Comparison of ENCODE assay signal across 34 cellular contexts in the genomic region with DNA sequence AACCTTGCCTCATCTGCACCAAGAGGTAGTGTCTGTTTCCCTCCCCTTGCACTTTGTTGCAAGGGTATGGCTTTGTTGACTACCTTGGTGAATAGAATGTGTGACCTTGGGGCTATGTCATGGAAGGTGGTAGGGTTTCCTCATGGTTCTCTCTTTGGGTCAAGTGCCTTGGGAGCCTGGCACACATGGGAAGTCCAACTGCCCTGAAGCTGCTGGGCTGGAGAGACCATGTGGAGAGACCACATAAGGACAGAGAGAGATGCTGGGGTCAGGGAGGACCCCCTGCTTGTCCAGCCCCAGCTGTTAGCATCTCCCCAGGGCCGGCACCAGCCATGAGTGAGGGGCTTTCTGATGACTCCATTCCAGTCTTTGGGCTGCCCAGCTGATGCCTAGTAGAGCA.
"Had no signal": no experiment of that assay in that cellular context is flagged by ENCODE, and none has a peak within 500 bp of the region (broad histone marks: within the 10 kb centered on the region; RNA-seq: fewer than 3 reads in every experiment).

No MANE protein-coding gene starts in this region.

- H3K4me1 ChIP-seq: ascending aorta had no signal

- DNase-seq: activated CD4-positive, alpha-beta memory T cell treated with anti-CD3 and anti-CD28 coated beads, Interleukin-2, amount 10 ng/mL, durations not matched to agents 7 days and 5 days; activated CD4-positive, alpha-beta T cell treated with anti-CD3 and anti-CD28 coated beads for 1 hour; activated CD4-positive, alpha-beta T cell treated with anti-CD3 and anti-CD28 coated beads for 36 hours; activated CD4-positive, alpha-beta T cell treated with anti-CD3 and anti-CD28 coated beads for 48 hours; activated CD4-positive, alpha-beta T cell treated with anti-CD3 and anti-CD28 coated beads, Interleukin-2, amount 10 ng/mL, durations not matched to agents 7 days and 5 days; activated CD4-positive, alpha-beta T cell treated with anti-CD3 and anti-CD28 coated beads, Interleukin-2, amount 50 U/mL, for 48 hours; activated CD4-positive, CD25-positive, alpha-beta regulatory T cell; activated CD8-positive, alpha-beta memory T cell treated with anti-CD3 and anti-CD28 coated beads for 24 hours; activated CD8-positive, alpha-beta memory T cell treated with anti-CD3 and anti-CD28 coated beads, Interleukin-2, amount 10 ng/mL, durations not matched to agents 7 days and 5 days; activated CD8-positive, alpha-beta memory T cell treated with anti-CD3 and anti-CD28 coated beads, Interleukin-2, amount 50 U/mL, for 48 hours; activated CD8-positive, alpha-beta T cell treated with anti-CD3 and anti-CD28 coated beads, Interleukin-2, amount 10 ng/mL, durations not matched to agents 7 days and 5 days; activated effector memory CD4-positive, alpha-beta T cell treated with Interleukin-2 at 50 U/mL for 16 hours; activated gamma-delta T cell; activated naive CD4-positive, alpha-beta T cell treated with anti-CD3 and anti-CD28 coated beads, Interleukin-2, amount 10 ng/mL, durations not matched to agents 7 days and 5 days; activated naive CD4-positive, alpha-beta T cell treated with Interleukin-2 at 50 U/mL for 16 hours; activated naive CD8-positive, alpha-beta T cell treated with anti-CD3 and anti-CD28 coated beads, Interleukin-2, amount 10 ng/mL, durations not matched to agents 7 days and 5 days; activated naive CD8-positive, alpha-beta T cell treated with anti-CD3 and anti-CD28 coated beads, Interleukin-2, amount 50 U/mL, for 24 hours; activated T-cell treated with anti-CD3 and anti-CD28 coated beads, Interleukin-2, amount 50 U/mL, for 24 hours; activated T-cell treated with anti-CD3 and anti-CD28 coated beads, Interleukin-2, amount 50 U/mL, for 48 hours; T-helper 1 cell; T-helper 2 cell; T-helper 9 cell; WERI-Rb-1 had no signal

- H3K36me3 Mint-ChIP-seq: activated CD8-positive, alpha-beta memory T cell treated with anti-CD3 and anti-CD28 coated beads, Interleukin-2, amount 10 ng/mL, durations not matched to agents 7 days and 5 days; activated naive CD4-positive, alpha-beta T cell treated with anti-CD3 and anti-CD28 coated beads, Interleukin-2, amount 10 ng/mL, durations not matched to agents 7 days and 5 days; activated naive CD8-positive, alpha-beta T cell; activated naive CD8-positive, alpha-beta T cell treated with anti-CD3 and anti-CD28 coated beads, Interleukin-2, amount 10 ng/mL, durations not matched to agents 7 days and 5 days; brain; WTC11 had no signal

- H3K4me3 ChIP-seq: ascending aorta, cardiac muscle cell had no signal

- H3K27ac ChIP-seq: ascending aorta, cardiac muscle cell, WERI-Rb-1 had no signal

- H3K4me3 Mint-ChIP-seq: activated CD4-positive, alpha-beta memory T cell treated with anti-CD3 and anti-CD28 coated beads, Interleukin-2, amount 10 ng/mL, durations not matched to agents 7 days and 5 days; activated CD4-positive, alpha-beta T cell treated with anti-CD3 and anti-CD28 coated beads for 36 hours; activated CD4-positive, alpha-beta T cell treated with anti-CD3 and anti-CD28 coated beads, Interleukin-2, amount 10 ng/mL, durations not matched to agents 7 days and 5 days; activated CD8-positive, alpha-beta memory T cell treated with anti-CD3 and anti-CD28 coated beads, Interleukin-2, amount 10 ng/mL, durations not matched to agents 7 days and 5 days; activated CD8-positive, alpha-beta T cell treated with anti-CD3 and anti-CD28 coated beads, Interleukin-2, amount 10 ng/mL, durations not matched to agents 7 days and 5 days; activated naive CD4-positive, alpha-beta T cell treated with anti-CD3 and anti-CD28 coated beads, Interleukin-2, amount 10 ng/mL, durations not matched to agents 7 days and 5 days; activated naive CD4-positive, alpha-beta T cell treated with anti-CD3 and anti-CD28 coated beads, Interleukin-2, amount 50 U/mL, for 24 hours; activated naive CD8-positive, alpha-beta T cell; activated naive CD8-positive, alpha-beta T cell treated with anti-CD3 and anti-CD28 coated beads, Interleukin-2, amount 10 ng/mL, durations not matched to agents 7 days and 5 days; activated naive CD8-positive, alpha-beta T cell treated with anti-CD3 and anti-CD28 coated beads, Interleukin-2, amount 50 U/mL, for 24 hours; activated T-cell treated with anti-CD3 and anti-CD28 coated beads, Interleukin-2, amount 50 U/mL, for 24 hours; brain; central memory CD8-positive, alpha-beta T cell; T-helper 1 cell treated with Interleukin-12 subunit alpha and Interleukin-12 subunit beta and Interleukin-4 antibody, amounts not matched to agents 30 μg/mL and 1 μg/mL, for 36 hours; T-helper 2 cell treated with Interferon-gamma antibody and Interleukin-4, amounts not matched to agents 5 μg/mL and 100 μg/mL, for 36 hours; WTC11 had no signal

- H3K27me3 Mint-ChIP-seq: activated CD8-positive, alpha-beta memory T cell treated with anti-CD3 and anti-CD28 coated beads, Interleukin-2, amount 10 ng/mL, durations not matched to agents 7 days and 5 days had no signal

- H3K9me3 Mint-ChIP-seq: activated CD4-positive, alpha-beta memory T cell treated with anti-CD3 and anti-CD28 coated beads, Interleukin-2, amount 10 ng/mL, durations not matched to agents 7 days and 5 days; activated CD4-positive, alpha-beta T cell treated with anti-CD3 and anti-CD28 coated beads, Interleukin-2, amount 10 ng/mL, durations not matched to agents 7 days and 5 days had no signal

- ATAC-seq: activated CD4-positive, alpha-beta T cell treated with anti-CD3 and anti-CD28 coated beads for 36 hours; activated CD4-positive, CD25-positive, alpha-beta regulatory T cell treated with anti-CD3 and anti-CD28 coated beads, Interleukin-2, amount 50 U/mL, for 24 hours; activated CD8-positive, alpha-beta memory T cell treated with anti-CD3 and anti-CD28 coated beads, Interleukin-2, amount 10 ng/mL, durations not matched to agents 7 days and 5 days; activated CD8-positive, alpha-beta T cell treated with anti-CD3 and anti-CD28 coated beads, Interleukin-2, amount 10 ng/mL, durations not matched to agents 7 days and 5 days; activated naive CD8-positive, alpha-beta T cell treated with anti-CD3 and anti-CD28 coated beads, Interleukin-2, amount 50 U/mL, for 24 hours; WTC11 had no signal

- H3K36me3 ChIP-seq: ascending aorta, cardiac muscle cell, WERI-Rb-1 had no signal

- H3K27ac Mint-ChIP-seq: activated CD4-positive, alpha-beta memory T cell treated with anti-CD3 and anti-CD28 coated beads, Interleukin-2, amount 10 ng/mL, durations not matched to agents 7 days and 5 days; activated CD4-positive, alpha-beta T cell treated with anti-CD3 and anti-CD28 coated beads for 36 hours; activated CD4-positive, alpha-beta T cell treated with anti-CD3 and anti-CD28 coated beads, Interleukin-2, amount 10 ng/mL, durations not matched to agents 7 days and 5 days; activated CD8-positive, alpha-beta memory T cell treated with anti-CD3 and anti-CD28 coated beads, Interleukin-2, amount 10 ng/mL, durations not matched to agents 7 days and 5 days; activated CD8-positive, alpha-beta T cell treated with anti-CD3 and anti-CD28 coated beads, Interleukin-2, amount 10 ng/mL, durations not matched to agents 7 days and 5 days; activated naive CD4-positive, alpha-beta T cell treated with anti-CD3 and anti-CD28 coated beads, Interleukin-2, amount 10 ng/mL, durations not matched to agents 7 days and 5 days; activated naive CD4-positive, alpha-beta T cell treated with anti-CD3 and anti-CD28 coated beads, Interleukin-2, amount 50 U/mL, for 24 hours; activated naive CD8-positive, alpha-beta T cell; activated naive CD8-positive, alpha-beta T cell treated with anti-CD3 and anti-CD28 coated beads, Interleukin-2, amount 10 ng/mL, durations not matched to agents 7 days and 5 days; activated naive CD8-positive, alpha-beta T cell treated with anti-CD3 and anti-CD28 coated beads, Interleukin-2, amount 50 U/mL, for 24 hours; activated T-cell treated with anti-CD3 and anti-CD28 coated beads, Interleukin-2, amount 50 U/mL, for 24 hours; activated T-helper 2 cell treated with anti-CD3 and anti-CD28 coated beads, Interferon-gamma antibody, Interleukin-2, Interleukin-4, amounts not matched to agents 10 μg/mL and 5 μg/mL and 100 μg/mL, durations not matched to agents 14 hours and 24 hours and 36 hours; brain; T-helper 1 cell treated with Interleukin-12 subunit alpha and Interleukin-12 subunit beta and Interleukin-4 antibody, amounts not matched to agents 30 μg/mL and 1 μg/mL, for 36 hours; T-helper 2 cell treated with Interferon-gamma antibody and Interleukin-4, amounts not matched to agents 5 μg/mL and 100 μg/mL, for 36 hours; WTC11 had no signal

- H3K27me3 ChIP-seq: ascending aorta had no signal

- H3K9me3 ChIP-seq: ascending aorta had no signal

- H3K4me1 Mint-ChIP-seq: activated CD4-positive, alpha-beta memory T cell treated with anti-CD3 and anti-CD28 coated beads, Interleukin-2, amount 10 ng/mL, durations not matched to agents 7 days and 5 days; activated CD4-positive, alpha-beta T cell treated with anti-CD3 and anti-CD28 coated beads for 36 hours; activated CD4-positive, alpha-beta T cell treated with anti-CD3 and anti-CD28 coated beads, Interleukin-2, amount 10 ng/mL, durations not matched to agents 7 days and 5 days; activated CD8-positive, alpha-beta memory T cell treated with anti-CD3 and anti-CD28 coated beads, Interleukin-2, amount 10 ng/mL, durations not matched to agents 7 days and 5 days; activated naive CD4-positive, alpha-beta T cell treated with anti-CD3 and anti-CD28 coated beads, Interleukin-2, amount 10 ng/mL, durations not matched to agents 7 days and 5 days; activated naive CD4-positive, alpha-beta T cell treated with anti-CD3 and anti-CD28 coated beads, Interleukin-2, amount 50 U/mL, for 24 hours; activated naive CD8-positive, alpha-beta T cell treated with anti-CD3 and anti-CD28 coated beads, Interleukin-2, amount 10 ng/mL, durations not matched to agents 7 days and 5 days; activated naive CD8-positive, alpha-beta T cell treated with anti-CD3 and anti-CD28 coated beads, Interleukin-2, amount 50 U/mL, for 24 hours; brain; central memory CD8-positive, alpha-beta T cell had no signal
